8 cellular contexts compared by ENCODE assay signal in the genomic region with DNA sequence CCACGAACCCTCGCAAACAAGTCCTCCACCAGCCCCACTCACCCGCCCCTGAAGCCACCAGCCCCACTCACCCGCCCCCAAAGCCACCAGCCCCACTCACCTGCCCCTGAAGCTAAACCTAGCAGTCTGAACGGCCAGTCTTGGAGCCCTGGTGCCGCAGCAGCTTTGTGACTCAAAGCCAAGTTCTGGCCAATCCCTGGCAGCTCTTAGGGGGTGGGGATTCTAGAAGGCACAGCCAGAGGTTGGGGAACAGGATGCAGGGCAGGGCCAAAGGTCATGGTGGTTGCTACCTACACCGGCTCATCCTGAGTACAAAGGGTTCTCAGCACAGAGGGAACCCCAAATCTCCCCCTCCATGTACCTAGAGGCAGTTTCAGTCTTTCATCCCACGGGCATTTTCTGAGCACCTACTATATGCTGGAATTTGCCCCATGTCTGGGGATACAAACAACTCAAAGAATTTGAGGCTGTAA. TPM values are rescaled to one million over a fixed set of nuclear protein-coding genes. Genes with fewer than 3 reads are reported as not detected.
DNase-seq lines count a peak whose midpoint lies in the region; ATAC-seq and TF ChIP-seq lines count a peak whose summit lies in the region.

A gene with protein sequence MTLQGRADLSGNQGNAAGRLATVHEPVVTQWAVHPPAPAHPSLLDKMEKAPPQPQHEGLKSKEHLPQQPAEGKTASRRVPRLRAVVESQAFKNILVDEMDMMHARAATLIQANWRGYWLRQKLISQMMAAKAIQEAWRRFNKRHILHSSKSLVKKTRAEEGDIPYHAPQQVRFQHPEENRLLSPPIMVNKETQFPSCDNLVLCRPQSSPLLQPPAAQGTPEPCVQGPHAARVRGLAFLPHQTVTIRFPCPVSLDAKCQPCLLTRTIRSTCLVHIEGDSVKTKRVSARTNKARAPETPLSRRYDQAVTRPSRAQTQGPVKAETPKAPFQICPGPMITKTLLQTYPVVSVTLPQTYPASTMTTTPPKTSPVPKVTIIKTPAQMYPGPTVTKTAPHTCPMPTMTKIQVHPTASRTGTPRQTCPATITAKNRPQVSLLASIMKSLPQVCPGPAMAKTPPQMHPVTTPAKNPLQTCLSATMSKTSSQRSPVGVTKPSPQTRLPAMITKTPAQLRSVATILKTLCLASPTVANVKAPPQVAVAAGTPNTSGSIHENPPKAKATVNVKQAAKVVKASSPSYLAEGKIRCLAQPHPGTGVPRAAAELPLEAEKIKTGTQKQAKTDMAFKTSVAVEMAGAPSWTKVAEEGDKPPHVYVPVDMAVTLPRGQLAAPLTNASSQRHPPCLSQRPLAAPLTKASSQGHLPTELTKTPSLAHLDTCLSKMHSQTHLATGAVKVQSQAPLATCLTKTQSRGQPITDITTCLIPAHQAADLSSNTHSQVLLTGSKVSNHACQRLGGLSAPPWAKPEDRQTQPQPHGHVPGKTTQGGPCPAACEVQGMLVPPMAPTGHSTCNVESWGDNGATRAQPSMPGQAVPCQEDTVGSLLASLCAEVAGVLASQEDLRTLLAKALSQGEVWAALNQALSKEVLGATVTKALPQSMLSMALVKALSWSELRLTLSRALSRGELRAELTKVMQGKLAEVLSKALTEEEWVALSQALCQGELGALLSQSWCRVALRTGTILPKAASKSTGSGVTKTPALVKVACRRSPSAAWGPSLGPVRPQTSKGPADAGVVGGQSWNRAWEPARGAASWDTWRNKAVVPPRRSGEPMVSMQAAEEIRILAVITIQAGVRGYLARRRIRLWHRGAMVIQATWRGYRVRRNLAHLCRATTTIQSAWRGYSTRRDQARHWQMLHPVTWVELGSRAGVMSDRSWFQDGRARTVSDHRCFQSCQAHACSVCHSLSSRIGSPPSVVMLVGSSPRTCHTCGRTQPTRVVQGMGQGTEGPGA (N-terminal part only) (minus strand): TSS at position 150 of the 473 bp plus-strand sequence. CDS start 4,974 bp downstream, outside the sequence.

- no peak within 1 kb of the TSS for H3K4me3 Mint-ChIP-seq in activated T-helper 1 cell treated with anti-CD3 and anti-CD28 coated beads, Interleukin-12 subunit alpha, Interleukin-12 subunit beta, Interleukin-2, Interleukin-4 antibody, amounts not matched to agents 30 ng/mL and 10 ng/mL and 1 ng/mL, durations not matched to agents 14 hours and 24 hours and 36 hours

- DNase-seq in AG04450 (ENCODE audit: low read depth, low spot score) (no peak), MV-4-11 (lab: John Stamatoyannopoulos, UW) (peak; percentile 55)
- DNase-seq in activated T-helper 1 cell treated with anti-CD3 and anti-CD28 coated beads, Interleukin-12 subunit alpha, Interleukin-12 subunit beta, Interleukin-2, Interleukin-4 antibody, amounts not matched to agents 30 ng/mL and 10 ng/mL and 1 ng/mL, durations not matched to agents 14 hours and 24 hours and 36 hours (ENCODE audit: low spot score): no peak

- intact Hi-C loops in activated T-helper 1 cell treated with anti-CD3 and anti-CD28 coated beads, Interleukin-12 subunit alpha, Interleukin-12 subunit beta, Interleukin-2, Interleukin-4 antibody, amounts not matched to agents 30 ng/mL and 10 ng/mL and 1 ng/mL, durations not matched to agents 14 hours and 24 hours and 36 hours (cut with micrococcal nuclease): no loop called here

- TF ChIP-seq CTCF in AG04450 (IDR thresholded peaks at IDR 0.05; ENCODE audit: low read depth, low read length): no peak

- peak within 1 kb of the TSS; percentile 59 for H3K27ac ChIP-seq in AG04450 (ENCODE audit: low read depth, low read length)
- H3K27ac ChIP-seq in cingulate gyrus (ENCODE audit: low read depth, low read length): peak within 1 kb of the TSS; percentile 72
- peak within 1 kb of the TSS; percentile 59 for H3K27ac ChIP-seq in muscle layer of colon (ENCODE audit: low read depth, low read length)

- POLR2A ChIA-PET in AG04450 (lab: Yijun Ruan, JAX): interaction anchor here (1.7 kb wide), 1 partner anchor 54 kb away, joined by 12 read pairs; no protein-coding TSS in a partner anchor

- H3K4me1 Mint-ChIP-seq in activated T-helper 1 cell treated with anti-CD3 and anti-CD28 coated beads, Interleukin-12 subunit alpha, Interleukin-12 subunit beta, Interleukin-2, Interleukin-4 antibody, amounts not matched to agents 30 ng/mL and 10 ng/mL and 1 ng/mL, durations not matched to agents 14 hours and 24 hours and 36 hours (ENCODE audit: low read depth): peaks cover 9% of the 10 kb centered on the region

- H3K27me3 Mint-ChIP-seq in activated T-helper 1 cell treated with anti-CD3 and anti-CD28 coated beads, Interleukin-12 subunit alpha, Interleukin-12 subunit beta, Interleukin-2, Interleukin-4 antibody, amounts not matched to agents 30 ng/mL and 10 ng/mL and 1 ng/mL, durations not matched to agents 14 hours and 24 hours and 36 hours (ENCODE audit: insufficient read depth): no peaks in the 10 kb centered on the region

- H3K27ac Mint-ChIP-seq in activated T-helper 1 cell treated with anti-CD3 and anti-CD28 coated beads, Interleukin-12 subunit alpha, Interleukin-12 subunit beta, Interleukin-2, Interleukin-4 antibody, amounts not matched to agents 30 ng/mL and 10 ng/mL and 1 ng/mL, durations not matched to agents 14 hours and 24 hours and 36 hours: no peak within 1 kb of the TSS

- H3K9ac ChIP-seq in muscle layer of colon (ENCODE audit: low read length): peak within 1 kb of the TSS; percentile 16

- H3K36me3 Mint-ChIP-seq in activated T-helper 1 cell treated with anti-CD3 and anti-CD28 coated beads, Interleukin-12 subunit alpha, Interleukin-12 subunit beta, Interleukin-2, Interleukin-4 antibody, amounts not matched to agents 30 ng/mL and 10 ng/mL and 1 ng/mL, durations not matched to agents 14 hours and 24 hours and 36 hours (ENCODE audit: low read depth): peaks cover 22% of the 10 kb centered on the region

- H3K4me3 ChIP-seq in AG04450 (ENCODE audit: low read depth, low read length): peak within 1 kb of the TSS; percentile 1; the same call in 1 of the 2 replicates
- no peak within 1 kb of the TSS for H3K4me3 ChIP-seq in muscle layer of colon (ENCODE audit: low read depth in 1 of 2, low read length in 2 of 2)

- peaks cover 39% of the 10 kb centered on the region for H3K4me1 ChIP-seq in muscle layer of colon (ENCODE audit: insufficient read depth, low read length)

- H3K9me3 ChIP-seq in AG04450 (ENCODE audit: control insufficient read depth, insufficient read depth, low read length) (no peaks in the 10 kb centered on the region), muscle layer of colon (ENCODE audit: low read length) (no peaks in the 10 kb centered on the region)

- no peaks in the 10 kb centered on the region for H3K9me3 Mint-ChIP-seq in activated T-helper 1 cell treated with anti-CD3 and anti-CD28 coated beads, Interleukin-12 subunit alpha, Interleukin-12 subunit beta, Interleukin-2, Interleukin-4 antibody, amounts not matched to agents 30 ng/mL and 10 ng/mL and 1 ng/mL, durations not matched to agents 14 hours and 24 hours and 36 hours

- H3K27me3 ChIP-seq in AG04450 (ENCODE audit: control insufficient read depth, insufficient read depth, low read length): no peaks in the 10 kb centered on the region
- H3K27me3 ChIP-seq in muscle layer of colon (ENCODE audit: control insufficient read depth in 1 of 2, insufficient read depth in 2 of 2, low read length in 2 of 2): no peaks in the 10 kb centered on the region

- peaks cover 14% of the 10 kb centered on the region for H3K36me3 ChIP-seq in muscle layer of colon (ENCODE audit: insufficient read depth, low read length)

- ATAC-seq in GM19452 (IDR thresholded peaks at IDR 0.05; ENCODE audit: unreplicated experiment) (no peak), GM21381 (IDR thresholded peaks at IDR 0.05; ENCODE audit: unreplicated experiment) (no peak), HG03521 (IDR thresholded peaks at IDR 0.05; ENCODE audit: unreplicated experiment) (no peak)

- CTCF ChIA-PET in AG04450 (lab: Charles Lee): interaction anchor here (1.4 kb wide), 1 partner anchor 54 kb away, joined by 6 read pairs; no protein-coding TSS in a partner anchor

RNA-seq across cellular contexts. Expression of the gene that starts here (rescaled TPM):
- polyA plus RNA-seq in AG04450 (2011; rRNA removed): 0.45 and 0.53 TPM in 2 replicates
- polyA minus RNA-seq in AG04450 (2011; rRNA and poly(A)+ RNA removed): 1.5 and 1.6 TPM in 2 replicates
- 2.8 and 3.2 TPM in 2 replicates for total RNA-seq in activated T-helper 1 cell treated with anti-CD3 and anti-CD28 coated beads, Interleukin-12 subunit alpha, Interleukin-12 subunit beta, Interleukin-2, Interleukin-4 antibody, amounts not matched to agents 30 ng/mL and 10 ng/mL and 1 ng/mL, durations not matched to agents 14 hours and 24 hours and 36 hours
